8 cellular contexts compared by ENCODE assay signal in genomic region chr19:40717880-40718773, GRCh38. TPM values are rescaled to one million over a fixed set of nuclear protein-coding genes. Genes with fewer than 3 reads are reported as not detected.
DNase-seq lines count a peak whose midpoint lies in the region; ATAC-seq, FAIRE-seq and TF ChIP-seq lines count a peak whose summit lies in the region.

No MANE protein-coding gene starts in this region.

- no peaks in the 10 kb centered on the region for H4K20me1 ChIP-seq in KMS-11 (ENCODE audit: insufficient read depth)
- H4K20me1 ChIP-seq in GM12878 (ENCODE audit: control insufficient read depth, insufficient read depth): no peaks in the 10 kb centered on the region

- H3K27me3 ChIP-seq in KMS-11 (ENCODE audit: insufficient read depth, low read depth) (no peaks in the 10 kb centered on the region), GM12878 (replicated peaks in 1 of 2; ENCODE audit: control insufficient read depth in 2 of 2, insufficient read depth in 2 of 2, low read length in 1 of 2) (no peaks in the 10 kb centered on the region), suprapubic skin (no peaks in the 10 kb centered on the region)

- SMC1A ChIA-PET in GM12878 (lab: Charles Lee; ENCODE audit: uncharacterized antibody, unreplicated experiment): interaction anchor here (1.2 to 2.4 kb wide), 7 partner anchors 31 to 101 kb away, joined by 4 to 13 read pairs (median 9); partner anchors contain the start of genes ACTMAP, EGLN2, RAB4B and SNRPA

- RAD21 ChIA-PET in GM12878 (lab: Charles Lee; ENCODE audit: unreplicated experiment): interaction anchor here (0.7 to 2.4 kb wide), 7 partner anchors 31 to 60 kb away, joined by 3 to 28 read pairs (median 6); partner anchors contain the start of genes ACTMAP, RAB4B and SNRPA

- H3K4me3 ChIP-seq in AG09309 (ENCODE audit: control insufficient read depth, low read depth, low read length): peak overlapping the region; percentile 89
- no peak overlapping the region for H3K4me3 ChIP-seq in KMS-11 (IDR thresholded peaks at IDR 0.05; ENCODE audit: insufficient read depth, low read depth, low read length)
- peak overlapping the region; percentile 79 for H3K4me3 ChIP-seq in GM12878
- H3K4me3 ChIP-seq in suprapubic skin: peak overlapping the region; percentile 90

- no peak overlapping the region for H3K27ac ChIP-seq in KMS-11
- peak overlapping the region; percentile 94 for H3K27ac ChIP-seq in GM12878 (ENCODE audit: control insufficient read depth, insufficient read depth)
- peak overlapping the region; percentile 97 for H3K27ac ChIP-seq in suprapubic skin

- BruUV-seq in GM12878 (replicated peaks; lab: Mats Ljungman, UMichigan): no TSS peak

- FAIRE-seq in GM12878 (lab: Jason Lieb, UNC): no peak

- no peak for DNase-seq in AG09309 (ENCODE audit: low read depth)
- DNase-seq in GM12878 (ENCODE audit: low read depth, low spot score): no peak
- DNase-seq in left colon: peak; percentile 42 to 57
- no peak for DNase-seq in suprapubic skin (ENCODE audit: low spot score in 2 of 2)
- DNase-seq in NCI-H1105 treated with DMSO at 0.1 percent for 48 hours (lab: John Stamatoyannopoulos, UW): no peak

- ATAC-seq in GM12878: no peak
- no peak for ATAC-seq in left colon
- ATAC-seq in GM21619 (IDR thresholded peaks at IDR 0.05; ENCODE audit: unreplicated experiment): no peak
- no peak for ATAC-seq in GM18858 (IDR thresholded peaks at IDR 0.05; ENCODE audit: unreplicated experiment)

- WGBS in GM12878 (ENCODE audit: insufficient coverage, insufficient replicate concordance, low lambda C conversion rate, missing lambda C conversion rate): 25% methylated on average over 20 of the region's 20 CpGs
- WGBS in suprapubic skin: 12% methylated on average over 18 of the region's 20 CpGs

- CTCF ChIA-PET in GM12878 (lab: Yijun Ruan, JAX): interaction anchor here (1.0 to 1.8 kb wide), 9 partner anchors 9 to 88 kb away, joined by 3 to 10 read pairs (median 5); partner anchors contain the start of genes ACTMAP, RAB4B and SNRPA

- no peak for TF ChIP-seq EP300 in GM12878 (IDR thresholded peaks at IDR 0.05; ENCODE audit: borderline replicate concordance in 1 of 2, control insufficient read depth in 1 of 2, low read depth in 2 of 2, low read length in 2 of 2)
- TF ChIP-seq EP300 in suprapubic skin (IDR thresholded peaks at IDR 0.05): no peak

- peaks cover 8% of the 10 kb centered on the region; the same call in 1 of the 2 replicates for H3K79me2 ChIP-seq in KMS-11 (ENCODE audit: insufficient read depth, low read depth)
- H3K79me2 ChIP-seq in GM12878 (ENCODE audit: control insufficient read depth, insufficient read depth, low read length): peaks cover 43% of the 10 kb centered on the region

- H3K9ac ChIP-seq in KMS-11 (peak overlapping the region; percentile 40; the same call in 1 of the 2 replicates), GM12878 (ENCODE audit: control insufficient read depth, insufficient read depth, low read length) (peak overlapping the region; percentile 91)

- TF ChIP-seq POLR2A in GM12878 (IDR thresholded peaks at IDR 0.05; ENCODE audit: low read depth, low read length) (no peak), suprapubic skin (IDR thresholded peaks at IDR 0.05) (no peak)

- H3K4me1 ChIP-seq in KMS-11 (ENCODE audit: low read depth, poor library complexity, severe bottlenecking) (peaks cover 54% of the 10 kb centered on the region), GM12878 (ENCODE audit: control insufficient read depth, insufficient read depth, low read length) (peaks cover 18% of the 10 kb centered on the region), suprapubic skin (peaks cover 55% of the 10 kb centered on the region)

- H2AFZ ChIP-seq in KMS-11 (ENCODE audit: low read depth) (no peak overlapping the region; the same call in 1 of the 2 replicates), GM12878 (ENCODE audit: control insufficient read depth, low read depth, low read length) (peak overlapping the region; percentile 62; the same call in 1 of the 2 replicates)

- TF ChIP-seq RAD21 in GM12878 (IDR thresholded peaks at IDR 0.05; ENCODE audit: insufficient read depth, low read depth, low read length): no peak

- TF ChIP-seq CTCF in AG09309 (IDR thresholded peaks at IDR 0.05; ENCODE audit: control insufficient read depth, insufficient read depth, low read depth, low read length, missing control alignments): no peak
- TF ChIP-seq CTCF in KMS-11 (conservative IDR thresholded peaks at IDR 0.05; ENCODE audit: low read depth, low read length): no peak
- no peak for TF ChIP-seq CTCF in GM12878 (IDR thresholded peaks at IDR 0.05 in 2 of 3, conservative IDR thresholded peaks at IDR 0.05 in 1 of 3; ENCODE audit: control insufficient read depth in 2 of 3, extremely low read depth in 1 of 3, insufficient read depth in 1 of 3, low read depth in 3 of 3, low read length in 3 of 3)
- no peak for TF ChIP-seq CTCF in suprapubic skin (IDR thresholded peaks at IDR 0.05)

- H3K4me2 ChIP-seq in KMS-11: peak overlapping the region; percentile 95
- H3K4me2 ChIP-seq in GM12878 (ENCODE audit: control insufficient read depth, insufficient read depth): peak overlapping the region; percentile 97

- H3K36me3 ChIP-seq in KMS-11 (ENCODE audit: insufficient read depth): no peaks in the 10 kb centered on the region
- H3K36me3 ChIP-seq in GM12878 (ENCODE audit: control insufficient read depth in 2 of 2, insufficient read depth in 2 of 2, low read length in 1 of 2): no peaks in the 10 kb centered on the region
- H3K36me3 ChIP-seq in suprapubic skin: no peaks in the 10 kb centered on the region

- intact Hi-C loops in GM12878 (cut with micrococcal nuclease; ENCODE audit: unreplicated experiment): loop anchor here (2.0 kb wide), 2 partner anchors 33 to 81 kb away; partner anchors contain the start of genes ACTMAP, EGLN2 and SNRPA
- intact Hi-C loops in left colon (cut with DNase I, micrococcal nuclease): no loop called here

- POLR2A ChIA-PET in GM12878 (lab: Charles Lee): interaction anchor here (0.6 to 5.1 kb wide), 14 partner anchors 12 to 569 kb away, joined by 3 to 39 read pairs (median 6); partner anchors contain the start of genes ACTMAP, BLVRB, EGLN2 and NUMBL

- H3K9me3 ChIP-seq in GM12878 (replicated peaks; ENCODE audit: control insufficient read depth, insufficient read depth, low read length) (no peaks in the 10 kb centered on the region), suprapubic skin (no peaks in the 10 kb centered on the region)

- in situ Hi-C loops in GM12878 (cut with MboI): no loop called here

RNA-seq across cellular contexts. Expression of gene ITPKC, which starts 1.2 kb away (rescaled TPM):
- 11.3 and 11.4 TPM in 2 replicates for total RNA-seq in GM12878 (2013; cell fraction: nucleolus; rRNA removed)
- total RNA-seq in GM12878 (2014; rRNA removed) (4.7 and 5.3 TPM in 2 replicates), GM12878 (2014; rRNA removed; fragmentation: Illumina TruSeq; extraction: Trizol) (3.5 and 3.9 TPM in 2 replicates), GM12878 (2021) (6.3 and 6.5 TPM in 2 replicates), left colon (10 to 100 TPM; 24.3 to 24.5 TPM), suprapubic skin (10 to 100 TPM; 52.9 to 93.8 (median 70.9) TPM)
- polyA plus RNA-seq in GM12878 (2011; ENCODE audit: low read depth): 1.8 TPM
- polyA plus RNA-seq in GM12878 (2011; rRNA removed) (3.7 and 6.4 TPM in 2 replicates), GM12878 (2014; fragmentation: Illumina TruSeq; extraction: Trizol) (1.7 and 3.3 TPM in 2 replicates), GM12878 (2014; fragmentation: Nextera tagmentation; extraction: Ambion mirVana) (under 1 TPM; 0.03 to 0.26 TPM), GM12878 (2014; rRNA removed) (6.0 and 7.6 TPM in 2 replicates), GM12878 (2016; fragmentation: Nextera tagmentation; extraction: Ambion mirVana) (1 to 10 TPM; 1.3 to 3.5 TPM)
- polyA plus RNA-seq in GM12878 (2011; cell fraction: cytosol; rRNA removed): 7.6 and 8.9 TPM in 2 replicates
- polyA plus RNA-seq in GM12878 (2011; cell fraction: nucleus; rRNA removed): 9.1 and 9.6 TPM in 2 replicates
- polyA plus RNA-seq in GM12878 (2012): 2.7 and 5.2 TPM in 2 replicates
- 7.5 and 13.9 TPM in 2 replicates for polyA minus RNA-seq in GM12878 (2011; rRNA and poly(A)+ RNA removed)
- 3.3 and 4.1 TPM in 2 replicates for polyA minus RNA-seq in GM12878 (2011; cell fraction: cytosol; rRNA and poly(A)+ RNA removed)
- 4.6 and 7.2 TPM in 2 replicates for polyA minus RNA-seq in GM12878 (2011; cell fraction: nucleus; rRNA and poly(A)+ RNA removed)

RNA-seq across cellular contexts. Expression of gene COQ8B, which starts 1.4 kb away (rescaled TPM):
- 81.3 and 99.4 TPM in 2 replicates for total RNA-seq in GM12878 (2013; cell fraction: nucleolus; rRNA removed)
- total RNA-seq in GM12878 (2014; rRNA removed) (22.5 and 26.7 TPM in 2 replicates), GM12878 (2014; rRNA removed; fragmentation: Illumina TruSeq; extraction: Trizol) (13.2 and 13.6 TPM in 2 replicates), GM12878 (2021) (30.4 and 38.8 TPM in 2 replicates), left colon (10 to 100 TPM; 28.5 to 41.5 TPM), suprapubic skin (10 to 100 TPM; 31.2 to 53.8 (median 39.3) TPM)
- 9.5 TPM for polyA plus RNA-seq in GM12878 (2011; ENCODE audit: low read depth)
- polyA plus RNA-seq in GM12878 (2011; rRNA removed) (16.9 and 30.1 TPM in 2 replicates), GM12878 (2014; fragmentation: Illumina TruSeq; extraction: Trizol) (2.5 and 7.6 TPM in 2 replicates), GM12878 (2014; fragmentation: Nextera tagmentation; extraction: Ambion mirVana) (under 1 TPM; 0.39 to 0.57 TPM), GM12878 (2014; rRNA removed) (34.8 and 37.1 TPM in 2 replicates), GM12878 (2016; fragmentation: Nextera tagmentation; extraction: Ambion mirVana) (10 to 100 TPM; 16.5 to 17.2 TPM)
- polyA plus RNA-seq in GM12878 (2011; cell fraction: cytosol; rRNA removed): 48.9 and 66.7 TPM in 2 replicates
- 172 and 176 TPM in 2 replicates for polyA plus RNA-seq in GM12878 (2011; cell fraction: nucleus; rRNA removed)
- 25.5 and 26.6 TPM in 2 replicates for polyA plus RNA-seq in GM12878 (2012)
- polyA minus RNA-seq in GM12878 (2011; rRNA and poly(A)+ RNA removed): 24.6 and 48.4 TPM in 2 replicates
- polyA minus RNA-seq in GM12878 (2011; cell fraction: cytosol; rRNA and poly(A)+ RNA removed): 19.1 and 21.4 TPM in 2 replicates
- 42.6 and 47.6 TPM in 2 replicates for polyA minus RNA-seq in GM12878 (2011; cell fraction: nucleus; rRNA and poly(A)+ RNA removed)

RNA-seq across cellular contexts. Expression of gene NUMBL, which starts 27.7 kb away (rescaled TPM):
- total RNA-seq in GM12878 (2013; cell fraction: nucleolus; rRNA removed): 22.0 and 23.0 TPM in 2 replicates
- 1.5 and 3.1 TPM in 2 replicates for total RNA-seq in GM12878 (2014; rRNA removed)
- total RNA-seq in GM12878 (2014; rRNA removed; fragmentation: Illumina TruSeq; extraction: Trizol): 1.1 and 1.2 TPM in 2 replicates
- 8.4 and 9.4 TPM in 2 replicates for total RNA-seq in GM12878 (2021)
- 1.7 TPM for polyA plus RNA-seq in GM12878 (2011; ENCODE audit: low read depth)
- polyA plus RNA-seq in GM12878 (2011; rRNA removed): 1.9 and 3.7 TPM in 2 replicates
- 3.3 and 3.8 TPM in 2 replicates for polyA plus RNA-seq in GM12878 (2011; cell fraction: cytosol; rRNA removed)
- 23.6 and 27.0 TPM in 2 replicates for polyA plus RNA-seq in GM12878 (2011; cell fraction: nucleus; rRNA removed)
- 3.0 and 3.7 TPM in 2 replicates for polyA plus RNA-seq in GM12878 (2012)
- 1.4 and 1.7 TPM in 2 replicates for polyA plus RNA-seq in GM12878 (2014; fragmentation: Illumina TruSeq; extraction: Trizol)
- polyA plus RNA-seq in GM12878 (2014; fragmentation: Nextera tagmentation; extraction: Ambion mirVana): under 1 TPM; 0.16 to 0.26 TPM
- 3.6 and 6.2 TPM in 2 replicates for polyA plus RNA-seq in GM12878 (2014; rRNA removed)
- polyA plus RNA-seq in GM12878 (2016; fragmentation: Nextera tagmentation; extraction: Ambion mirVana): 1 to 10 TPM; 1.5 to 2.0 TPM
- 6.9 and 8.6 TPM in 2 replicates for polyA minus RNA-seq in GM12878 (2011; rRNA and poly(A)+ RNA removed)
- polyA minus RNA-seq in GM12878 (2011; cell fraction: cytosol; rRNA and poly(A)+ RNA removed): 0.80 and 2.4 TPM in 2 replicates
- polyA minus RNA-seq in GM12878 (2011; cell fraction: nucleus; rRNA and poly(A)+ RNA removed): 4.8 and 7.0 TPM in 2 replicates
- 10 to 100 TPM in 1 of 2 donors, 1 to 10 TPM in 1; 9.6 to 14.5 TPM for total RNA-seq in left colon
- total RNA-seq in suprapubic skin: 10 to 100 TPM; 20.5 to 38.2 (median 29.3) TPM

RNA-seq across cellular contexts. Expression of gene ACTMAP, which starts 32.1 kb away (rescaled TPM):
- 5.8 and 6.1 TPM in 2 replicates for total RNA-seq in GM12878 (2013; cell fraction: nucleolus; rRNA removed)
- total RNA-seq in GM12878 (2014; rRNA removed) (2.9 and 5.4 TPM in 2 replicates), GM12878 (2014; rRNA removed; fragmentation: Illumina TruSeq; extraction: Trizol) (2.3 and 3.0 TPM in 2 replicates), GM12878 (2021) (22.9 and 26.2 TPM in 2 replicates), left colon (10 to 100 TPM; 12.1 to 12.4 TPM), suprapubic skin (1 to 10 TPM; 3.8 to 9.9 (median 5.4) TPM)
- polyA plus RNA-seq in GM12878 (2011; ENCODE audit: low read depth): 8.6 TPM
- polyA plus RNA-seq in GM12878 (2011; rRNA removed) (4.0 and 10.0 TPM in 2 replicates), GM12878 (2014; fragmentation: Illumina TruSeq; extraction: Trizol) (15.5 and 15.7 TPM in 2 replicates), GM12878 (2014; fragmentation: Nextera tagmentation; extraction: Ambion mirVana) (1 to 10 TPM; 4.7 to 8.2 TPM), GM12878 (2014; rRNA removed) (12.2 and 13.3 TPM in 2 replicates), GM12878 (2016; fragmentation: Nextera tagmentation; extraction: Ambion mirVana) (10 to 100 TPM; 16.1 to 20.8 TPM)
- polyA plus RNA-seq in GM12878 (2011; cell fraction: cytosol; rRNA removed): 14.0 and 17.0 TPM in 2 replicates
- polyA plus RNA-seq in GM12878 (2011; cell fraction: nucleus; rRNA removed): 39.1 and 41.7 TPM in 2 replicates
- 18.6 and 20.0 TPM in 2 replicates for polyA plus RNA-seq in GM12878 (2012)
- polyA minus RNA-seq in GM12878 (2011; rRNA and poly(A)+ RNA removed): 7.2 and 10.9 TPM in 2 replicates
- 11.7 and 13.5 TPM in 2 replicates for polyA minus RNA-seq in GM12878 (2011; cell fraction: cytosol; rRNA and poly(A)+ RNA removed)
- polyA minus RNA-seq in GM12878 (2011; cell fraction: nucleus; rRNA and poly(A)+ RNA removed): 4.5 and 7.3 TPM in 2 replicates

RNA-seq across cellular contexts. Expression of gene SNRPA, which starts 32.9 kb away (rescaled TPM):
- 37.6 and 39.8 TPM in 2 replicates for total RNA-seq in GM12878 (2013; cell fraction: nucleolus; rRNA removed)
- total RNA-seq in GM12878 (2014; rRNA removed) (260 and 299 TPM in 2 replicates), GM12878 (2014; rRNA removed; fragmentation: Illumina TruSeq; extraction: Trizol) (130 and 137 TPM in 2 replicates), GM12878 (2021) (186 and 196 TPM in 2 replicates), left colon (10 to 100 TPM; 43.4 to 68.0 TPM), suprapubic skin (10 to 100 TPM; 49.6 to 52.2 (median 51.0) TPM)
- polyA plus RNA-seq in GM12878 (2011; ENCODE audit: low read depth): 42.1 TPM
- polyA plus RNA-seq in GM12878 (2011; rRNA removed) (115 and 219 TPM in 2 replicates), GM12878 (2014; fragmentation: Illumina TruSeq; extraction: Trizol) (164 and 166 TPM in 2 replicates), GM12878 (2014; fragmentation: Nextera tagmentation; extraction: Ambion mirVana) (10 to 100 TPM; 14.8 to 32.8 TPM), GM12878 (2014; rRNA removed) (297 and 367 TPM in 2 replicates), GM12878 (2016; fragmentation: Nextera tagmentation; extraction: Ambion mirVana) (100 to 1,000 TPM; 241 to 257 TPM)
- polyA plus RNA-seq in GM12878 (2011; cell fraction: cytosol; rRNA removed): 158 and 310 TPM in 2 replicates
- polyA plus RNA-seq in GM12878 (2011; cell fraction: nucleus; rRNA removed): 351 and 467 TPM in 2 replicates
- polyA plus RNA-seq in GM12878 (2012): 117 and 145 TPM in 2 replicates
- 181 and 241 TPM in 2 replicates for polyA minus RNA-seq in GM12878 (2011; rRNA and poly(A)+ RNA removed)
- 81.0 and 81.1 TPM in 2 replicates for polyA minus RNA-seq in GM12878 (2011; cell fraction: cytosol; rRNA and poly(A)+ RNA removed)
- polyA minus RNA-seq in GM12878 (2011; cell fraction: nucleus; rRNA and poly(A)+ RNA removed): 63.2 and 95.8 TPM in 2 replicates

Comparison
In these comparisons a context has a peak if more than half of its experiments do, and no peak if none do; other contexts are left out.
1. DNase-seq: peak in left colon (2 of 2); none in AG09309 (single experiment), GM12878 (single experiment), suprapubic skin (0 of 2) and NCI-H1105 treated with DMSO at 0.1 percent for 48 hours (single experiment).